12 cellular contexts compared by ENCODE assay signal in the genomic region with DNA sequence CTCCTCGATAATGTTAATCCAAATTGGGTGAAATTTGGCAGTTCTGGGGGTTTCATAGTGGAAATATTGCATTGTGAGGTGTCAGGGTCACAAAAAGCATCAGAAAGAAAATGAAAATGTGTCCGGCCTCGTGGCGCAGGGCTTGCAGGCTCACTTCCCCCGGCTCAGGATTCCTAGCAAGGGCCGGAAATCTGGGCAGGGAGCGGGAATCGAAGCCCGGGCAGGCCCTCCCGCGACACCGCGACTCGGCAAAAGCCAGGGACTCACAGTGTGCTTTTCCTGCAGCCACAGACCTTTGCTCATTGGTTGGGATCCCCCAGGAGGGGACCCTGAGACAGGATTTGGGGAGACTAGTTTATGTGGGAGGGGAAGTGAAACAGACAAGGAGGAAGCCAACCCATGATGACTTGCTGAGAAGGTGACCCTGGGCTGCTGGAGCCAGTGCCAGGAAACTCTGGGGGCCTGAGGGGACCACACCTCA. TPM values are rescaled to one million over a fixed set of nuclear protein-coding genes. Genes with fewer than 3 reads are reported as not detected.
DNase-seq lines count a peak whose midpoint lies in the region; ATAC-seq and TF ChIP-seq lines count a peak whose summit lies in the region.
"Had no signal": no experiment of that assay in that cellular context is flagged by ENCODE, and none has a peak within 500 bp of the region (broad histone marks: within the 10 kb centered on the region; RNA-seq: fewer than 3 reads in every experiment).

No MANE protein-coding gene starts in this region.

- intact Hi-C loops in adrenal gland (cut with DNase I), result no loop called here
- intact Hi-C loops in right cardiac atrium (cut with DNase I), result no loop called here
- intact Hi-C loops in psoas muscle (cut with DNase I), result loop anchor here in 1 of 2 donors (5.0 kb wide), 1 partner anchor 35 kb away; no protein-coding TSS in a partner anchor

- H3F3A ChIP-seq in GM23338 (replicated peaks; ENCODE audit: low read depth), result no peaks in the 10 kb centered on the region

- H4K20me1 ChIP-seq in GM23338 (replicated peaks; ENCODE audit: insufficient read depth), result no peaks in the 10 kb centered on the region

- H3K9me3 Mint-ChIP-seq in GM23338, result no peaks in the 10 kb centered on the region
- H3K9me3 Mint-ChIP-seq: IgD-negative memory B cell had no signal

- no peak overlapping the region for H3K4me2 ChIP-seq in GM23338

- no peaks in the 10 kb centered on the region for H3K36me3 Mint-ChIP-seq in GM23338 (ENCODE audit: low read depth)
- H3K36me3 Mint-ChIP-seq: IgD-negative memory B cell had no signal

- no peak for TF ChIP-seq POLR2A in adrenal gland (IDR thresholded peaks at IDR 0.05)

- DNase-seq in GM23338 (ENCODE audit: low spot score), result no peak
- peak in 6 of 7 donors; percentile 48 to 75 (median 60) for DNase-seq in adrenal gland
- peak; percentile 73 to 86 (median 85) for DNase-seq in right cardiac atrium
- DNase-seq in psoas muscle, result peak; percentile 49 to 72
- DNase-seq in NCI-H524 (lab: John Stamatoyannopoulos, UW), result no peak
- no peak for DNase-seq in LoVo (ENCODE audit: low spot score)
- DNase-seq: NCI-H82 had no signal

- ATAC-seq in GM23338 (no peak), right cardiac atrium (peak; percentile 29 to 49), psoas muscle (peak in 1 of 4 donors; percentile 15), HG02571 (IDR thresholded peaks at IDR 0.05; ENCODE audit: unreplicated experiment) (no peak), GM21367 (IDR thresholded peaks at IDR 0.05; ENCODE audit: unreplicated experiment) (no peak)

- H3K9me3 ChIP-seq in adrenal gland (replicated peaks in 1 of 3) (no peaks in the 10 kb centered on the region), right cardiac atrium (ENCODE audit: control insufficient read depth, low read length) (no peaks in the 10 kb centered on the region), psoas muscle (no peaks in the 10 kb centered on the region)

- H3K27ac ChIP-seq in GM23338 (ENCODE audit: low read depth) (no peak overlapping the region), adrenal gland (peak overlapping the region; percentile 19 to 92 (median 70)), right cardiac atrium (ENCODE audit: low read length) (peak overlapping the region; percentile 62), psoas muscle (peak overlapping the region; percentile 82)
- H3K27ac ChIP-seq: C4-2B had no signal

- WGBS in adrenal gland, 4 donors, result 39 to 64% (median 55%) methylated on average over 14 of the region's 14 CpGs
- WGBS in right cardiac atrium, result 47% methylated on average over 14 of the region's 14 CpGs
- WGBS in psoas muscle, 3 donors, result 55 to 74% (median 65%) methylated on average over 14 of the region's 14 CpGs

- H3K4me1 Mint-ChIP-seq in GM23338, result peaks cover 33% of the 10 kb centered on the region
- H3K4me1 Mint-ChIP-seq: IgD-negative memory B cell had no signal

- H3K36me3 ChIP-seq in GM23338 (ENCODE audit: insufficient read depth), result no peaks in the 10 kb centered on the region
- H3K36me3 ChIP-seq in adrenal gland (replicated peaks in 1 of 2), result no peaks in the 10 kb centered on the region
- no peaks in the 10 kb centered on the region for H3K36me3 ChIP-seq in psoas muscle (ENCODE audit: insufficient read depth in 1 of 2, low read depth in 1 of 2)

- peaks cover 6% of the 10 kb centered on the region for H3K27me3 Mint-ChIP-seq in GM23338 (ENCODE audit: insufficient read depth, low read depth, poor library complexity)

- no peak overlapping the region for H3K4me3 ChIP-seq in GM23338
- peak overlapping the region in 1 of 4 donors; percentile 46 for H3K4me3 ChIP-seq in adrenal gland
- H3K4me3 ChIP-seq in right cardiac atrium (ENCODE audit: low read length), result no peak overlapping the region
- H3K4me3 ChIP-seq in psoas muscle, result peak overlapping the region; percentile 67

- H3K27me3 ChIP-seq in GM23338 (ENCODE audit: insufficient read depth), result no peaks in the 10 kb centered on the region
- no peaks in the 10 kb centered on the region for H3K27me3 ChIP-seq in adrenal gland
- no peaks in the 10 kb centered on the region for H3K27me3 ChIP-seq in right cardiac atrium (ENCODE audit: control insufficient read depth, insufficient read depth)
- H3K27me3 ChIP-seq in psoas muscle (ENCODE audit: insufficient read depth in 3 of 3, low read length in 2 of 3), result no peaks in the 10 kb centered on the region

- H3K9me2 ChIP-seq in GM23338 (ENCODE audit: insufficient read depth), result no peaks in the 10 kb centered on the region

- 0 out of 2 replicates have a peak overlapping the region, but pooled peaks have one; percentile 43 for H2AFZ ChIP-seq in GM23338

- TF ChIP-seq CTCF in GM23338 (conservative IDR thresholded peaks at IDR 0.05; ENCODE audit: low read depth in 2 of 2), result no peak
- TF ChIP-seq CTCF in adrenal gland (IDR thresholded peaks at IDR 0.05), result no peak
- no peak for TF ChIP-seq CTCF in psoas muscle (IDR thresholded peaks at IDR 0.05)

- H3K27ac Mint-ChIP-seq in GM23338, result no peak overlapping the region
- H3K27ac Mint-ChIP-seq: IgD-negative memory B cell had no signal

- H3K4me3 Mint-ChIP-seq in GM23338, result no peak overlapping the region

- H3K4me1 ChIP-seq in GM23338 (ENCODE audit: insufficient read depth) (no peaks in the 10 kb centered on the region; the same call in 1 of the 2 replicates), adrenal gland (replicated peaks in 1 of 2) (peaks cover 0 to 11% of the 10 kb centered on the region in 2 donors), right cardiac atrium (ENCODE audit: control insufficient read depth, insufficient read depth, low read length) (peaks cover 5% of the 10 kb centered on the region), psoas muscle (peaks cover 2% of the 10 kb centered on the region)

- H3K79me2 ChIP-seq in GM23338 (replicated peaks; ENCODE audit: insufficient read depth), result no peaks in the 10 kb centered on the region

TF ChIP-seq in GM23338, 12 proteins besides CTCF, POLR2A, EP300 and RAD21 (continues in another document):
- TF ChIP-seq JUNB (IDR thresholded peaks at IDR 0.05; ENCODE audit: unreplicated experiment) (no peak), REST (IDR thresholded peaks at IDR 0.05; ENCODE audit: unreplicated experiment) (no peak), STAT1 (IDR thresholded peaks at IDR 0.05; ENCODE audit: unreplicated experiment) (no peak), EZH2 (IDR thresholded peaks at IDR 0.05; ENCODE audit: low read depth, unreplicated experiment) (no peak), POLR2AphosphoS5 (IDR thresholded peaks at IDR 0.05; ENCODE audit: low read depth) (no peak), ETS1 (IDR thresholded peaks at IDR 0.05) (no peak)

RNA-seq across cellular contexts. Expression of gene CD93, which starts 0.8 kb away (rescaled TPM):
- 0.04 TPM in 1 of 2 replicates, not detected in the other for total RNA-seq in GM23338 (2014; rRNA removed; shearing (Covaris generic))
- polyA plus RNA-seq in GM23338 (2016; fragmentation: Nextera tagmentation; extraction: Ambion mirVana) (0.03 TPM in 2 replicates), adrenal gland (10 to 100 TPM in 1 of 3 donors, 1 to 10 TPM in 2; 4.3 to 16.1 (median 8.0) TPM), right cardiac atrium (14.1 TPM), psoas muscle (10 to 100 TPM in 1 of 3 donors, 1 to 10 TPM in 2; 7.7 to 15.5 (median 9.5) TPM)
- total RNA-seq in adrenal gland (10 to 100 TPM; 22.5 to 83.0 (median 53.7) TPM), right cardiac atrium (10 to 100 TPM; 25.6 to 51.6 (median 41.7) TPM), psoas muscle (10 to 100 TPM; 17.6 to 35.7 (median 34.6) TPM)
- polyA plus RNA-seq: IgD-negative memory B cell, neural cell had no signal

RNA-seq across cellular contexts. Expression of gene THBD, which starts 37.5 kb away (rescaled TPM):
- total RNA-seq in GM23338 (2014; rRNA removed; shearing (Covaris generic)), result 0.58 and 0.97 TPM in 2 replicates
- polyA plus RNA-seq in GM23338 (2016; fragmentation: Nextera tagmentation; extraction: Ambion mirVana) (0.10 and 0.17 TPM in 2 replicates), adrenal gland (10 to 100 TPM in 1 of 3 donors, 1 to 10 TPM in 2; 3.4 to 16.3 (median 8.5) TPM), right cardiac atrium (17.5 TPM), psoas muscle (100 to 1,000 TPM in 1 of 3 donors, 10 to 100 TPM in 2; 10.8 to 604 (median 12.9) TPM)
- total RNA-seq in adrenal gland (10 to 100 TPM; 10.0 to 58.0 (median 21.8) TPM), right cardiac atrium (10 to 100 TPM; 15.4 to 48.1 (median 18.5) TPM), psoas muscle (10 to 100 TPM in 3 of 4 donors, 1 to 10 TPM in 1; 6.5 to 75.3 (median 55.2) TPM)
- polyA plus RNA-seq: IgD-negative memory B cell, neural cell had no signal

RNA-seq across cellular contexts. Expression of gene SSTR4, which starts 51.9 kb away (rescaled TPM):
- not detected in 2 replicates for total RNA-seq in GM23338 (2014; rRNA removed; shearing (Covaris generic))
- polyA plus RNA-seq in GM23338 (2016; fragmentation: Nextera tagmentation; extraction: Ambion mirVana) (not detected in 2 replicates), adrenal gland (not detected), right cardiac atrium (not detected), psoas muscle (not detected)
- total RNA-seq in adrenal gland (not detected), right cardiac atrium (not detected), psoas muscle (not detected)
- polyA plus RNA-seq: IgD-negative memory B cell, neural cell had no signal

Comparison
In these comparisons a context has a peak if more than half of its experiments do, and no peak if none do; other contexts are left out.
1. ATAC-seq: peak in right cardiac atrium (2 of 2); none in GM23338 (single experiment), HG02571 (single experiment) and GM21367 (single experiment).
2. DNase-seq: peak in adrenal gland (6 of 7), right cardiac atrium (3 of 3) and psoas muscle (2 of 2); none in GM23338 (single experiment), NCI-H524 (0 of 2) and LoVo (single experiment).
3. RNA of gene CD93, which starts 0.8 kb away (total RNA-seq): 22.5 to 83.0 TPM in adrenal gland, 25.6 to 51.6 TPM in right cardiac atrium and 17.6 to 35.7 TPM in psoas muscle; 0.04 TPM in GM23338; every median in the first group is over 10 times any median in the second.